ENCODE assay signal across 9 cellular contexts in the genomic region with DNA sequence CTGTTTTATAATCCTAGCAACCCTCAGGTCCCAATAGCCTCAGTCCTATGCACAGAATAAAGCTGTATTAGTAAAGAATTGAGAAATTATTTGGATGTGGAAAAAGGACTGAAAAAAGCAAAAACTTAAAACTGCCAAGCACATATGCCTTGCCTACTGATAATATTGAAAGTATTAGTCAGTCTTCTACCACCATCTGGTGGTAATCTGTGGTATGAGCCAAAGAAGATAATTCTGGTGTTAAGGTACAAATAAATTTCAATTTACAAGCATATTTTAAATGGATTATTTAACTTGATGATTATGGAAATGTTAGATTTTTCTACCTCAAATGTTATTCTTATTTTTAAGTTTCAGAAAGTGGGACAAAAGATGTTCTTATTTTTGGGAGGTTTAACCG.
DNase-seq lines count a peak whose midpoint lies in the region; ATAC-seq and TF ChIP-seq lines count a peak whose summit lies in the region.
"Had no signal": no experiment of that assay in that cellular context is flagged by ENCODE, and none has a peak within 500 bp of the region (broad histone marks: within the 10 kb centered on the region; RNA-seq: fewer than 3 reads in every experiment).

No MANE protein-coding gene starts in this region.

- no peaks in the 10 kb centered on the region for H3K27me3 Mint-ChIP-seq in activated CD8-positive, alpha-beta memory T cell treated with anti-CD3 and anti-CD28 coated beads, Interleukin-2, amount 10 ng/mL, durations not matched to agents 7 days and 5 days
- H3K27me3 Mint-ChIP-seq: activated B cell treated with CpG ODN at 0.5 μM for 24 hours had no signal

- no peak overlapping the region for H3K27ac Mint-ChIP-seq in activated CD8-positive, alpha-beta memory T cell treated with anti-CD3 and anti-CD28 coated beads, Interleukin-2, amount 10 ng/mL, durations not matched to agents 7 days and 5 days
- H3K27ac Mint-ChIP-seq: activated B cell treated with CpG ODN at 0.5 μM for 24 hours had no signal

- CTCF ChIA-PET in activated CD8-positive, alpha-beta memory T cell treated with anti-CD3 and anti-CD28 coated beads, Interleukin-2, amount 10 ng/mL, durations not matched to agents 7 days and 5 days (lab: Charles Lee) = no interaction called here

- intact Hi-C loops in gastrocnemius medialis (cut with DNase I; ENCODE audit: low total_unique reads) = no loop called here

- H3K9me3 ChIP-seq in gastrocnemius medialis = no peaks in the 10 kb centered on the region

- no peaks in the 10 kb centered on the region for H3K36me3 Mint-ChIP-seq in activated CD8-positive, alpha-beta memory T cell treated with anti-CD3 and anti-CD28 coated beads, Interleukin-2, amount 10 ng/mL, durations not matched to agents 7 days and 5 days

- no peaks in the 10 kb centered on the region for H3K36me3 ChIP-seq in gastrocnemius medialis

- in situ Hi-C loops in gastrocnemius medialis (cut with MboI; ENCODE audit: low sequenced_read_pairs in 4 of 4) = loop anchor here in 2 of 4 donors (25.0 kb wide), 2 partner anchors 106 to 1031 kb away; no protein-coding TSS in a partner anchor

- H3K4me3 ChIP-seq in HL-60 (replicated peaks; ENCODE audit: insufficient read depth, low read length) (no peak overlapping the region), fibroblast of the aortic adventitia (ENCODE audit: low read depth, low read length) (no peak overlapping the region), gastrocnemius medialis (no peak overlapping the region)

- H3K27ac ChIP-seq in HL-60 (replicated peaks) = no peak overlapping the region
- H3K27ac ChIP-seq in gastrocnemius medialis = no peak overlapping the region

- H3K4me3 Mint-ChIP-seq in activated CD8-positive, alpha-beta memory T cell treated with anti-CD3 and anti-CD28 coated beads, Interleukin-2, amount 10 ng/mL, durations not matched to agents 7 days and 5 days = no peak overlapping the region
- H3K4me3 Mint-ChIP-seq: activated B cell treated with CpG ODN at 0.5 μM for 24 hours had no signal

- H3K27me3 ChIP-seq in HL-60 (ENCODE audit: insufficient read depth, poor library complexity, severe bottlenecking) (no peaks in the 10 kb centered on the region), gastrocnemius medialis (no peaks in the 10 kb centered on the region)

- peak; percentile 67 for ATAC-seq in GM19468 (IDR thresholded peaks at IDR 0.05; ENCODE audit: extremely low read depth, unreplicated experiment)
- no peak for ATAC-seq in gastrocnemius medialis
- no peak for ATAC-seq in activated CD8-positive, alpha-beta memory T cell treated with anti-CD3 and anti-CD28 coated beads, Interleukin-2, amount 10 ng/mL, durations not matched to agents 7 days and 5 days

- no peaks in the 10 kb centered on the region for H3K4me1 Mint-ChIP-seq in activated CD8-positive, alpha-beta memory T cell treated with anti-CD3 and anti-CD28 coated beads, Interleukin-2, amount 10 ng/mL, durations not matched to agents 7 days and 5 days
- H3K4me1 Mint-ChIP-seq: activated B cell treated with CpG ODN at 0.5 μM for 24 hours had no signal

- peak; percentile 44 for TF ChIP-seq CTCF in HL-60 (IDR thresholded peaks at IDR 0.05; ENCODE audit: insufficient read depth, low read length)
- TF ChIP-seq CTCF in fibroblast of the aortic adventitia (IDR thresholded peaks at IDR 0.05; ENCODE audit: insufficient read depth, low read length) = peak; percentile 33
- TF ChIP-seq CTCF in gastrocnemius medialis (IDR thresholded peaks at IDR 0.05 in 4 of 5, conservative IDR thresholded peaks at IDR 0.05 in 1 of 5) = peak in 4 of 5 experiments; percentile 1 to 50 (median 42)

- TF ChIP-seq POLR2A in gastrocnemius medialis (IDR thresholded peaks at IDR 0.05) = no peak

- DNase-seq in DMS53 treated with DMSO at 0.1 percent for 48 hours (lab: John Stamatoyannopoulos, UW; ENCODE audit: unreplicated experiment) (peak; percentile 4), HL-60 (ENCODE audit: low read depth in 1 of 2, low spot score in 1 of 2) (peak; percentile 8 to 32), RPMI7951 (ENCODE audit: low read depth) (peak; percentile 6), fibroblast of the aortic adventitia (ENCODE audit: low read depth) (peak; percentile 25), gastrocnemius medialis (no peak)
- DNase-seq in activated CD8-positive, alpha-beta memory T cell treated with anti-CD3 and anti-CD28 coated beads, Interleukin-2, amount 10 ng/mL, durations not matched to agents 7 days and 5 days = no peak
- no peak for DNase-seq in activated CD4-positive, alpha-beta T cell treated with anti-CD3 and anti-CD28 coated beads for 48 hours
- DNase-seq: activated B cell treated with CpG ODN at 0.5 μM for 24 hours had no signal

- H3K4me1 ChIP-seq in gastrocnemius medialis = no peaks in the 10 kb centered on the region

- H3K9me3 Mint-ChIP-seq in activated CD8-positive, alpha-beta memory T cell treated with anti-CD3 and anti-CD28 coated beads, Interleukin-2, amount 10 ng/mL, durations not matched to agents 7 days and 5 days (ENCODE audit: low read depth) = no peaks in the 10 kb centered on the region

Comparison
In these comparisons a context has a peak if more than half of its experiments do, and no peak if none do; other contexts are left out.
1. DNase-seq: peak in DMS53 treated with DMSO at 0.1 percent for 48 hours (single experiment), HL-60 (2 of 2), RPMI7951 (single experiment) and fibroblast of the aortic adventitia (single experiment); none in gastrocnemius medialis (0 of 2), activated CD8-positive, alpha-beta memory T cell treated with anti-CD3 and anti-CD28 coated beads, Interleukin-2, amount 10 ng/mL, durations not matched to agents 7 days and 5 days (single experiment) and activated CD4-positive, alpha-beta T cell treated with anti-CD3 and anti-CD28 coated beads for 48 hours (single experiment).
2. Peak in every context shown above with its lines, with median percentiles within 50 percentile points of each other: CTCF ChIP-seq.